Comparison of ENCODE assay signal across 27 cellular contexts in genomic region chr22:25636323-25636722, GRCh38.
"Had no signal": no experiment of that assay in that cellular context is flagged by ENCODE, and none has a peak within 500 bp of the region (broad histone marks: within the 10 kb centered on the region; RNA-seq: fewer than 3 reads in every experiment).

No MANE protein-coding gene starts in this region.

- H3K27me3 ChIP-seq: esophagus squamous epithelium, heart right ventricle, ovary, tibial nerve, upper lobe of left lung had no signal

- H3K27ac ChIP-seq: coronary artery, esophagus squamous epithelium, heart right ventricle, lower lobe of right lung, ovary, thoracic aorta, tibial nerve, upper lobe of left lung had no signal

- H3K27ac Mint-ChIP-seq: natural killer cell had no signal

- H3K36me3 Mint-ChIP-seq: natural killer cell had no signal

- H3K36me3 ChIP-seq: esophagus squamous epithelium, lower lobe of right lung, ovary, thoracic aorta, tibial nerve, upper lobe of left lung had no signal

- H3K4me1 Mint-ChIP-seq: natural killer cell had no signal

- H3K4me3 Mint-ChIP-seq: natural killer cell had no signal

- DNase-seq: dermis blood vessel endothelial cell; effector memory CD4-positive, alpha-beta T cell; erythroblast; esophagus squamous epithelium; foreskin melanocyte; glutamatergic neuron; heart right ventricle; hippocampal formation; islet precursor cell; kidney glomerular epithelial cell; left colon; left ventricle myocardium superior; lower lobe of right lung; natural killer cell; occipital lobe; ovary; stimulated activated CD4-positive, alpha-beta T cell treated with anti-CD3 and anti-CD28 coated beads, Interleukin-12 subunit alpha, Interleukin-12 subunit beta, amount 100 ng/mL, for 4 hours; stimulated activated CD4-positive, alpha-beta T cell treated with anti-CD3 and anti-CD28 coated beads, Interleukin-1b, Interleukin-23, amount 100 ng/mL, for 48 hours; stimulated activated CD4-positive, alpha-beta T cell treated with anti-CD3 and anti-CD28 coated beads, Interleukin-4, amount 100 ng/mL, for 1 hour; stimulated activated CD8-positive, alpha-beta memory T cell treated with anti-CD3 and anti-CD28 coated beads, Interleukin-4, amount 100 ng/mL, for 48 hours; stimulated activated naive CD4-positive, alpha-beta T cell treated with Interleukin-2 at 50 U/mL for 16 hours; upper lobe of left lung had no signal

- ATAC-seq: heart right ventricle, left ventricle myocardium superior, natural killer cell, sciatic nerve had no signal

- H3K4me1 ChIP-seq: lower lobe of right lung had no signal

- H3K9me3 ChIP-seq: esophagus squamous epithelium, lower lobe of right lung, ovary, thoracic aorta, tibial nerve had no signal

- H3K4me3 ChIP-seq: coronary artery, esophagus squamous epithelium, heart right ventricle, lower lobe of right lung, ovary, smooth muscle cell, thoracic aorta, tibial nerve, upper lobe of left lung had no signal
